ENCODE assay signal across 1 cellular context in the genomic region with DNA sequence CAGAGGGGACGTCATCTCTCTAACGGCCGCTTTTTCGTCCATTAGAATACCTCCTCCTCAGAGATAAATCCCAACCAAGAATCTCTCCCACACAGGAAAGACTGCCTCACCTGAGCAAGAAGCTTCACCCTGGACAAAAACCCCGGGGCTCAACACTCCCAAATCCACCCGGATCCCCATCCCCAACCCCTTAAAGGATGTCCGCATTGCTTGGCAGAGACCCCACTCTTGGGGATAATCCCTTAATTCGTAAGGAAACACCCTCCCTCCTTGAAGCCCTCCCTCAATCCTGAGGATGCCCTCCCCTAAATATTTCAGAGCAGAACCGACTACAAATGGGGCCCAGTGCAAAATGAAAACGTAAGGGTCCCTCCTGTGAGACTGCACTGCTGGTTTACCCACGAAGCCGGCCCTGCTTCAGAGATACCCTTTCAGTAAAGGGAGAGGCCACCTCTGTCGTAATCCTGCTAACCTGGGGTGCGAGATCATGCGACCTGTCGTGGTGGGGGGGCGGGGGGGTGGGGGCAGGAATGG.
TF ChIP-seq lines count a peak whose summit lies in the region.

No MANE protein-coding gene starts in this region.

TF ChIP-seq in K562, 482 proteins besides CTCF, POLR2A, EP300 and RAD21:
- TF ChIP-seq ZC3H4 (CRISPR knock-in tag; IDR thresholded peaks at IDR 0.05; ENCODE audit: borderline replicate concordance) = 0 out of 2 replicates have a peak, but pooled peaks have one; percentile 64
- TF ChIP-seq XRCC5 (IDR thresholded peaks at IDR 0.05; ENCODE audit: low read depth, low read length) = 0 out of 2 replicates have a peak, but pooled peaks have one; percentile 22
- no peak for TF ChIP-seq HMG20A (CRISPR knock-in tag; conservative IDR thresholded peaks at IDR 0.05)
- TF ChIP-seq MIER1 (IDR thresholded peaks at IDR 0.05; ENCODE audit: low read depth) = no peak
- TF ChIP-seq NFRKB (IDR thresholded peaks at IDR 0.05; ENCODE audit: low read depth) = no peak
- TF ChIP-seq HDGF (IDR thresholded peaks at IDR 0.05) = 0 out of 2 replicates have a peak, but pooled peaks have one; percentile 25
- TF ChIP-seq ETV5 (CRISPR knock-in tag; IDR thresholded peaks at IDR 0.05; ENCODE audit: low read depth) = 0 out of 2 replicates have a peak, but pooled peaks have one; percentile 16
- TF ChIP-seq NR2C2 (CRISPR knock-in tag; IDR thresholded peaks at IDR 0.05) = no peak
- TF ChIP-seq NR2C2 (tag; IDR thresholded peaks at IDR 0.05) = peak; percentile 48; the same call in 1 of the 2 replicates
- TF ChIP-seq ZNF239 (CRISPR knock-in tag; IDR thresholded peaks at IDR 0.05) = no peak
- TF ChIP-seq CREM (IDR thresholded peaks at IDR 0.05; ENCODE audit: low read depth) = 0 out of 2 replicates have a peak, but pooled peaks have one; percentile 12
- TF ChIP-seq NFE2L1 (tag; IDR thresholded peaks at IDR 0.05; ENCODE audit: borderline replicate concordance, low read depth) = no peak
